Comparison of ENCODE assay signal across 10 cellular contexts in genomic region chr1:220894025-220894923, GRCh38. TPM values are rescaled to one million over a fixed set of nuclear protein-coding genes. Genes with fewer than 3 reads are reported as not detected.
DNase-seq lines count a peak whose midpoint lies in the region; ATAC-seq and TF ChIP-seq lines count a peak whose summit lies in the region.
"Had no signal": no experiment of that assay in that cellular context is flagged by ENCODE, and none has a peak within 500 bp of the region (broad histone marks: within the 10 kb centered on the region; RNA-seq: fewer than 3 reads in every experiment).

No MANE protein-coding gene starts in this region.

- intact Hi-C loops in activated CD4-positive, alpha-beta T cell treated with anti-CD3 and anti-CD28 coated beads for 36 hours (cut with DNase I, micrococcal nuclease): no loop called here

- CTCF ChIA-PET in activated CD4-positive, alpha-beta T cell treated with anti-CD3 and anti-CD28 coated beads for 36 hours (lab: Charles Lee): no interaction called here

- H3K4me3 ChIP-seq in fibroblast of pulmonary artery (replicated peaks; ENCODE audit: low read depth, low read length) (peak overlapping the region; percentile 36), mucosa of stomach (ENCODE audit: low read length) (peak overlapping the region; percentile 33), thoracic aorta (peak overlapping the region; percentile 68)
- H3K4me3 ChIP-seq: tibial artery had no signal

- no peaks in the 10 kb centered on the region for H3K36me3 ChIP-seq in mucosa of stomach (ENCODE audit: control insufficient read depth, insufficient read depth, low read length)
- no peaks in the 10 kb centered on the region for H3K36me3 ChIP-seq in thoracic aorta
- H3K36me3 ChIP-seq: tibial artery had no signal

- H3K9me3 ChIP-seq in mucosa of stomach (ENCODE audit: control insufficient read depth, low read length): no peaks in the 10 kb centered on the region
- no peaks in the 10 kb centered on the region for H3K9me3 ChIP-seq in thoracic aorta

- no peak overlapping the region for H3K4me3 Mint-ChIP-seq in activated CD4-positive, alpha-beta T cell treated with anti-CD3 and anti-CD28 coated beads for 36 hours

- H3K27me3 ChIP-seq in mucosa of stomach (ENCODE audit: control insufficient read depth, insufficient read depth, low read length): peaks cover 74% of the 10 kb centered on the region
- H3K27me3 ChIP-seq in thoracic aorta (replicated peaks; ENCODE audit: insufficient read depth): no peaks in the 10 kb centered on the region

- peaks cover 67% of the 10 kb centered on the region for H3K27me3 Mint-ChIP-seq in activated CD4-positive, alpha-beta T cell treated with anti-CD3 and anti-CD28 coated beads for 36 hours

- H3K4me1 ChIP-seq in mucosa of stomach (ENCODE audit: control insufficient read depth, insufficient read depth, low read length) (peaks cover 12% of the 10 kb centered on the region), thoracic aorta (ENCODE audit: control insufficient read depth in 1 of 2, low read depth in 2 of 2) (peaks cover 0 to 23% of the 10 kb centered on the region in 2 donors)

- H3K27ac Mint-ChIP-seq in activated CD4-positive, alpha-beta T cell treated with anti-CD3 and anti-CD28 coated beads for 36 hours: no peak overlapping the region

- H3K27ac ChIP-seq in thoracic aorta: no peak overlapping the region
- H3K27ac ChIP-seq: tibial artery had no signal

- H3K4me1 Mint-ChIP-seq in activated CD4-positive, alpha-beta T cell treated with anti-CD3 and anti-CD28 coated beads for 36 hours: peaks cover 5% of the 10 kb centered on the region

- H3K9ac ChIP-seq in mucosa of stomach (ENCODE audit: low read length): no peak overlapping the region

- peak; percentile 27 for DNase-seq in activated CD4-positive, alpha-beta T cell treated with anti-CD3 and anti-CD28 coated beads for 36 hours
- DNase-seq in activated CD4-positive, alpha-beta T cell treated with anti-CD3 and anti-CD28 coated beads, Interleukin-2, amount 50 U/mL, for 4 hours: no peak
- DNase-seq in fibroblast of pulmonary artery (ENCODE audit: low read depth): no peak
- DNase-seq in thoracic aorta (ENCODE audit: low spot score): no peak
- DNase-seq in stimulated activated CD4-positive, alpha-beta T cell treated with anti-CD3 and anti-CD28 coated beads, Interleukin-15, amount 100 ng/mL, for 24 hours: no peak
- DNase-seq: effector CD8-positive, alpha-beta T cell; tibial artery had no signal

- POLR2A ChIA-PET in activated CD4-positive, alpha-beta T cell treated with anti-CD3 and anti-CD28 coated beads for 36 hours (lab: Charles Lee): no interaction called here

- ATAC-seq in activated CD4-positive, alpha-beta T cell treated with anti-CD3 and anti-CD28 coated beads for 36 hours: peak; percentile 26
- ATAC-seq in thoracic aorta (ENCODE audit: insufficient number of reproducible peaks, low FRiP score, low read depth) (no peak), GM21619 (IDR thresholded peaks at IDR 0.05; ENCODE audit: unreplicated experiment) (no peak), GM21515 (IDR thresholded peaks at IDR 0.05; ENCODE audit: unreplicated experiment) (no peak)

- H3K9me3 Mint-ChIP-seq in activated CD4-positive, alpha-beta T cell treated with anti-CD3 and anti-CD28 coated beads for 36 hours (ENCODE audit: low read depth): no peaks in the 10 kb centered on the region

- H3K36me3 Mint-ChIP-seq in activated CD4-positive, alpha-beta T cell treated with anti-CD3 and anti-CD28 coated beads for 36 hours (ENCODE audit: low read depth): no peaks in the 10 kb centered on the region

- no peak for TF ChIP-seq CTCF in fibroblast of pulmonary artery (IDR thresholded peaks at IDR 0.05; ENCODE audit: low read length, missing control alignments)
- no peak for TF ChIP-seq CTCF in thoracic aorta (IDR thresholded peaks at IDR 0.05)

RNA-seq across cellular contexts. Expression of gene HLX, which starts 15.0 kb away (rescaled TPM):
- total RNA-seq in activated CD4-positive, alpha-beta T cell treated with anti-CD3 and anti-CD28 coated beads for 36 hours: under 1 TPM; 0.23 to 0.25 TPM
- 10 to 100 TPM; 11.0 to 33.5 TPM for total RNA-seq in thoracic aorta

Comparison
In these comparisons a context has a peak if more than half of its experiments do, and no peak if none do; other contexts are left out.
1. RNA of gene HLX, which starts 15.0 kb away (total RNA-seq): 11.0 to 33.5 TPM in thoracic aorta; 0.23 to 0.25 TPM in activated CD4-positive, alpha-beta T cell treated with anti-CD3 and anti-CD28 coated beads for 36 hours; every median in the first group is over 4 times any median in the second.
2. Peak in every context shown above with its lines, with median percentiles within 50 percentile points of each other: H3K4me3 ChIP-seq.